Comparison of ENCODE assay signal across 8 cellular contexts in the genomic region with DNA sequence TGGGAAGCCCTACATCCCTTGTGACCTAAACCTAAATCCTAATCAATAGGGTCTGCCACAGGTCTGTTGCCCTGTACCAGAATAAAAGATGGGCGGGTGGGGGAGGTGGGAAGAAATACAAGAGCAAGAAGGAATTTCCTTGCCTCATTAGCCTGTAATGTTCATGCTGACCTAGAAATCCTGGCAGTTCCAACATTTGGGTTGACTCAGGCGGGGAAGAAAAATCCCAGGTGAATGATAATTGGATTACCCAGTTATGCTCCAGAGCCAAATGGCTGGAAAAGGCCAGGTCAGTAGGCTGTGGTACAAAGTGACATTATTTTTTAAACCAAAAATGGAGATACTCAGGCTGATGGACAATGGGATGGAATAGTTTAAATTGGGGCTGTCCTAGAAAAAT. TPM values are rescaled to one million over a fixed set of nuclear protein-coding genes. Genes with fewer than 3 reads are reported as not detected.
DNase-seq lines count a peak whose midpoint lies in the region; ATAC-seq and TF ChIP-seq lines count a peak whose summit lies in the region.

No MANE protein-coding gene starts in this region.

- H3K18ac ChIP-seq in mesendoderm (ENCODE audit: low read length) = no peak overlapping the region

- H4K8ac ChIP-seq in mesendoderm (ENCODE audit: low read depth, low read length) = no peak overlapping the region

- H3K4me2 ChIP-seq in mesendoderm (ENCODE audit: low read length) = peak overlapping the region; percentile 41

- H3K4me3 Mint-ChIP-seq in HFFc6 = peak overlapping the region; percentile 93

- no peak overlapping the region for H2BK5ac ChIP-seq in mesendoderm (ENCODE audit: low read length)

- H3K27ac ChIP-seq in 22Rv1 (peak overlapping the region; percentile 91), body of pancreas (peak overlapping the region; percentile 86 to 93 (median 90)), mesendoderm (ENCODE audit: low read depth, low read length) (no peak overlapping the region)

- H3K36me3 Mint-ChIP-seq in HFFc6 (ENCODE audit: low read depth) = peaks cover 40% of the 10 kb centered on the region

- no peak overlapping the region for H3K56ac ChIP-seq in mesendoderm (ENCODE audit: low read length)

- ATAC-seq in body of pancreas = no peak
- no peak for ATAC-seq in GM18861 (IDR thresholded peaks at IDR 0.05; ENCODE audit: unreplicated experiment)

- no peak for TF ChIP-seq POLR2A in body of pancreas (IDR thresholded peaks at IDR 0.05)

- H2BK120ac ChIP-seq in mesendoderm (ENCODE audit: low read depth, low read length) = no peak overlapping the region

- no peak overlapping the region for H3K4ac ChIP-seq in mesendoderm (ENCODE audit: low read depth, low read length)

- WGBS in body of pancreas, 2 donors = 26 to 37% methylated on average over 2 of the region's 2 CpGs
- no CpG with 5 or more reads among the region's 2 CpGs for WGBS in mesendoderm (ENCODE audit: extremely low coverage, insufficient coverage, low lambda C conversion rate)

- H4K5ac ChIP-seq in mesendoderm (ENCODE audit: low read length) = no peak overlapping the region

- H2AK5ac ChIP-seq in mesendoderm (ENCODE audit: low read length) = no peak overlapping the region

- H3K23ac ChIP-seq in mesendoderm (ENCODE audit: low read length) = no peak overlapping the region

- H2BK15ac ChIP-seq in mesendoderm (replicated peaks; ENCODE audit: low read depth) = no peak overlapping the region

- H3K4me1 ChIP-seq in body of pancreas (peaks cover 59% of the 10 kb centered on the region), mesendoderm (ENCODE audit: control insufficient read depth, low read depth, low read length) (peaks cover 10% of the 10 kb centered on the region)

- H3K9me3 Mint-ChIP-seq in HFFc6 = no peaks in the 10 kb centered on the region

- H3K9ac ChIP-seq in mesendoderm (ENCODE audit: low read length) = no peak overlapping the region

- in situ Hi-C loops in GM13976 (cut with MboI; ENCODE audit: low sequenced_read_pairs, unreplicated experiment) = no loop called here

- peaks cover 62% of the 10 kb centered on the region for H3K4me1 Mint-ChIP-seq in HFFc6 (ENCODE audit: low read depth)

- H3K4me3 ChIP-seq in body of pancreas (peak overlapping the region; percentile 70 to 81), mesendoderm (ENCODE audit: low read length) (peak overlapping the region; percentile 51)

- H3K27me3 ChIP-seq in body of pancreas (no peaks in the 10 kb centered on the region), mesendoderm (ENCODE audit: insufficient read depth, low read length, poor library complexity) (peaks cover 15% of the 10 kb centered on the region)

- no peaks in the 10 kb centered on the region for H3K27me3 Mint-ChIP-seq in HFFc6 (ENCODE audit: insufficient read depth)

- DNase-seq in HFFc6 = no peak
- DNase-seq in body of pancreas = no peak
- peak; percentile 37 for DNase-seq in mesendoderm
- DNase-seq in SW480 (ENCODE audit: low spot score) = no peak
- no peak for DNase-seq in NCI-H1436 (lab: John Stamatoyannopoulos, UW)
- DNase-seq in GM13976 (ENCODE audit: low spot score) = no peak

- no peaks in the 10 kb centered on the region for H3K79me1 ChIP-seq in mesendoderm (ENCODE audit: low read length)

- intact Hi-C loops in body of pancreas (cut with DNase I) = no loop called here

- no peaks in the 10 kb centered on the region for H3K9me3 ChIP-seq in body of pancreas

- no peak for TF ChIP-seq CTCF in 22Rv1 (IDR thresholded peaks at IDR 0.05)
- TF ChIP-seq CTCF in HFFc6 (IDR thresholded peaks at IDR 0.05) = no peak
- no peak for TF ChIP-seq CTCF in body of pancreas (IDR thresholded peaks at IDR 0.05)
- no peak for TF ChIP-seq CTCF in GM13976 (IDR thresholded peaks at IDR 0.05; ENCODE audit: borderline replicate concordance, control extremely low read depth, extremely low read depth, insufficient read depth, missing control alignments)

- no peaks in the 10 kb centered on the region for H3K79me2 ChIP-seq in mesendoderm (ENCODE audit: control insufficient read depth, insufficient read depth, low read length)

- H3K27ac Mint-ChIP-seq in HFFc6 = peak overlapping the region; percentile 96

- H3K36me3 ChIP-seq in body of pancreas (replicated peaks in 1 of 2; ENCODE audit: insufficient read depth in 1 of 2, low read depth in 2 of 2) (no peaks in the 10 kb centered on the region), mesendoderm (ENCODE audit: control insufficient read depth, insufficient read depth, low read length) (no peaks in the 10 kb centered on the region)

RNA-seq across cellular contexts. Expression of a gene that starts 27.3 kb away (rescaled TPM):
- total RNA-seq in HFFc6 (2021; fragmentation: NEBNext Ultra II Directional; extraction: Animal tissue kit (Norgen Biotek cat#: 25700)) = not detected
- total RNA-seq in body of pancreas = not detected
- not detected for polyA plus RNA-seq in mesendoderm (2013, experiment 1 of 2)
- not detected for polyA plus RNA-seq in mesendoderm (2013, experiment 2 of 2)
